In genomic region chrX:118726887-118727685, GRCh38 we compare ENCODE assay signal across 8 cellular contexts. TPM values are rescaled to one million over a fixed set of nuclear protein-coding genes. Genes with fewer than 3 reads are reported as not detected.
DNase-seq lines count a peak whose midpoint lies in the region; ATAC-seq and TF ChIP-seq lines count a peak whose summit lies in the region.

IL13RA1 (plus strand) TSS chrX:118727606; CDS start chrX:118727639, 33 bp downstream.

- peak within 1 kb of the TSS; percentile 79 for H3K9ac ChIP-seq in mucosa of stomach (ENCODE audit: low read length)

- H3K9me3 ChIP-seq in esophagus muscularis mucosa (no peaks in the 10 kb centered on the region), mucosa of stomach (ENCODE audit: control insufficient read depth, low read length) (no peaks in the 10 kb centered on the region), transverse colon (no peaks in the 10 kb centered on the region)

- TF ChIP-seq EP300 in esophagus muscularis mucosa (IDR thresholded peaks at IDR 0.05) (no peak), transverse colon (IDR thresholded peaks at IDR 0.05; ENCODE audit: low read depth) (peak; percentile 4)

- in situ Hi-C loops in transverse colon (cut with MboI; ENCODE audit: low pct_ligation_motif_present in 1 of 4, low pct_unique_long_range_greater_than_20kb in 1 of 4, low sequenced_read_pairs in 3 of 4) = no loop called here

- peak; percentile 38 to 41 for ATAC-seq in activated CD4-positive, CD25-positive, alpha-beta regulatory T cell treated with anti-CD3 and anti-CD28 coated beads, Interleukin-2, amount 50 U/mL, for 24 hours
- peak; percentile 78 for ATAC-seq in HG03045 (IDR thresholded peaks at IDR 0.05; ENCODE audit: unreplicated experiment)

- DNase-seq in activated CD4-positive, CD25-positive, alpha-beta regulatory T cell (lab: John Stamatoyannopoulos, UW) = no peak
- DNase-seq in NCI-H2227 treated with DMSO at 0.1 percent for 48 hours (lab: John Stamatoyannopoulos, UW) = peak; percentile 80
- peak; percentile 53 for DNase-seq in activated CD8-positive, alpha-beta memory T cell treated with anti-CD3 and anti-CD28 coated beads, Interleukin-2, amount 50 U/mL, for 48 hours
- peak; percentile 92 for DNase-seq in esophagus muscularis mucosa (ENCODE audit: extremely low spot score)
- peak; percentile 85 for DNase-seq in transverse colon

- peak within 1 kb of the TSS; percentile 71 to 85 (median 75) for H3K4me3 ChIP-seq in esophagus muscularis mucosa
- H3K4me3 ChIP-seq in mucosa of stomach (ENCODE audit: low read length) = peak within 1 kb of the TSS; percentile 14
- H3K4me3 ChIP-seq in transverse colon = peak within 1 kb of the TSS; percentile 67 to 94 (median 82)

- no peaks in the 10 kb centered on the region for H3K36me3 ChIP-seq in esophagus muscularis mucosa
- no peaks in the 10 kb centered on the region for H3K36me3 ChIP-seq in mucosa of stomach (ENCODE audit: control insufficient read depth, insufficient read depth, low read length)
- H3K36me3 ChIP-seq in transverse colon = no peaks in the 10 kb centered on the region

- no peak for TF ChIP-seq POLR2A in esophagus muscularis mucosa (IDR thresholded peaks at IDR 0.05; ENCODE audit: low read depth)
- TF ChIP-seq POLR2A in transverse colon (IDR thresholded peaks at IDR 0.05) = peak; percentile 56

- H3K4me1 ChIP-seq in esophagus muscularis mucosa (peaks cover 2 to 64% (median 55%) of the 10 kb centered on the region in 4 donors), mucosa of stomach (ENCODE audit: control insufficient read depth, insufficient read depth, low read length) (peaks cover 32% of the 10 kb centered on the region), transverse colon (peaks cover 7 to 49% (median 17%) of the 10 kb centered on the region in 4 donors)

- intact Hi-C loops in esophagus muscularis mucosa (cut with DNase I) = no loop called here
- intact Hi-C loops in transverse colon (cut with DNase I; ENCODE audit: low total_unique reads) = no loop called here

- WGBS in esophagus muscularis mucosa = 34% methylated on average over 30 of the region's 56 CpGs
- 27 to 43% methylated on average over 3 to 48 of the region's 56 CpGs for WGBS in transverse colon (ENCODE audit: low coverage in 1 of 2), 2 donors

- H3K27me3 ChIP-seq in esophagus muscularis mucosa (no peaks in the 10 kb centered on the region), mucosa of stomach (ENCODE audit: control insufficient read depth, insufficient read depth, low read length) (no peaks in the 10 kb centered on the region), transverse colon (no peaks in the 10 kb centered on the region)

- H3K27ac ChIP-seq in esophagus muscularis mucosa (replicated peaks in 1 of 4) (peak within 1 kb of the TSS; percentile 92 to 98 (median 96)), transverse colon (peak within 1 kb of the TSS; percentile 95 to 99 (median 96))

- peak in 1 of 3 experiments; percentile 5 for TF ChIP-seq CTCF in esophagus muscularis mucosa (IDR thresholded peaks at IDR 0.05)
- TF ChIP-seq CTCF in transverse colon (IDR thresholded peaks at IDR 0.05) = no peak

RNA-seq across cellular contexts. Expression of gene IL13RA1, which starts in this region (rescaled TPM):
- total RNA-seq in esophagus muscularis mucosa (100 to 1,000 TPM in 1 of 4 donors, 10 to 100 TPM in 3; 53.1 to 101 (median 85.2) TPM), transverse colon (10 to 100 TPM; 13.9 to 89.6 (median 70.2) TPM)

Comparison
In these comparisons a context has a peak if more than half of its experiments do, and no peak if none do; other contexts are left out.
1. DNase-seq: peak in NCI-H2227 treated with DMSO at 0.1 percent for 48 hours (single experiment), activated CD8-positive, alpha-beta memory T cell treated with anti-CD3 and anti-CD28 coated beads, Interleukin-2, amount 50 U/mL, for 48 hours (single experiment), esophagus muscularis mucosa (single experiment) and transverse colon (single experiment); none in activated CD4-positive, CD25-positive, alpha-beta regulatory T cell (0 of 4).
2. H3K4me3 ChIP-seq: peak in every context shown above with its lines; median percentile 82 in transverse colon; 75 in esophagus muscularis mucosa; 14 in mucosa of stomach.